8 cellular contexts compared by ENCODE assay signal in the genomic region with DNA sequence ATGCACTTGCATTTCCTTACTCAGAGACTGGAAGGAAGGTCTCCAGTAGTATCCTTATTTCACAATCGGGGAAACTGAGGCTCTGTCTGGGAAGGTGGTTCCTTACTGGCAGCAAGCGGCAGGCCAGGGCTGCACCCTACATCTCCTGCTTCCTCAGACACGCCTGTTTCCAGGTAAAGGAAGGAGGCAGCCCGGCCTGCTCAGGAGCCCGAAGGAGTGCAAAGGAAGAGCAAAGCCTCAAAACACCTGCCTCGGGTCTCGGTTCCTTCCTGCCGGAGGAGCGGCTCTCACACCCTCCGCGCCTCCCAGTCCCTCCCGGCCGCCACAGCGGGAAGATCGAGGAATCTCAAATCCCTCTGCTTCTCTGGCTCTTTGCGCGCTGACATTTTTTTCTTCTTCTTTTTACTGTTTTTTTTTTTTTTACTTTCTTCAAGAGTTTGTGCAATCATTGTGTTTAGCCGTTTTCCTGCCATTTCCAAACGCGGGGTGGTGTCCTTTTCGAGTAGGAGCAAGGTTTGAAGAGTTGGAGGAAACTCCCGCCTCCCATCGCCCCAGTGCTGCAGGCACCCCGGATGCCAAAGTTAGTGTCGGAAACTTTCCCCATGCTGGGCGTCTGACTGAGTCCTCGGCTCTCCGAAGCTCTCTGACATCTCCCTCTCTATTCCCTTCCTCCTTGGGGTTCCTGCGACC. TPM values are rescaled to one million over a fixed set of nuclear protein-coding genes. Genes with fewer than 3 reads are reported as not detected.
A peak's percentile ranks its signal among the peaks of the same experiment; 100 is the strongest.
DNase-seq lines count a peak whose midpoint lies in the region; ATAC-seq and TF ChIP-seq lines count a peak whose summit lies in the region.

No MANE protein-coding gene starts in this region.

- peak overlapping the region; percentile 72 to 93 (median 82) for H3K4me3 Mint-ChIP-seq in CD4-positive, alpha-beta memory T cell

- peaks cover 49 to 51% of the 10 kb centered on the region in 2 donors for H3K27me3 Mint-ChIP-seq in CD4-positive, alpha-beta memory T cell

- H3K79me2 ChIP-seq in osteoblast (ENCODE audit: insufficient read depth, low read length), result no peaks in the 10 kb centered on the region

- no peak overlapping the region for H3K27ac ChIP-seq in CD4-positive, alpha-beta memory T cell (ENCODE audit: low read depth, low read length)
- H3K27ac ChIP-seq in osteoblast (ENCODE audit: low read depth, low read length), result no peak overlapping the region

- CTCF ChIA-PET in CD4-positive, alpha-beta memory T cell (lab: Charles Lee; ENCODE audit: partially characterized antibody), result interaction anchor here (1.3 kb wide), 1 partner anchor 179 kb away, joined by 4 read pairs; no protein-coding TSS in a partner anchor

- intact Hi-C loops in CD4-positive, alpha-beta memory T cell (cut with micrococcal nuclease), result no loop called here

- peak; percentile 10 for ATAC-seq in HG02610 (IDR thresholded peaks at IDR 0.05; ENCODE audit: unreplicated experiment)
- no peak for ATAC-seq in GM18520 (IDR thresholded peaks at IDR 0.05; ENCODE audit: unreplicated experiment)

- peaks cover 2 to 11% (median 6%) of the 10 kb centered on the region in 8 donors for H3K9me3 Mint-ChIP-seq in CD4-positive, alpha-beta memory T cell

- peaks cover 12% of the 10 kb centered on the region for H3K27me3 ChIP-seq in CD4-positive, alpha-beta memory T cell (ENCODE audit: insufficient read depth, low read length)
- peaks cover 32% of the 10 kb centered on the region for H3K27me3 ChIP-seq in osteoblast (ENCODE audit: insufficient read depth, low read length)

- POLR2A ChIA-PET in CD4-positive, alpha-beta memory T cell (lab: Charles Lee; ENCODE audit: partially characterized antibody), result no interaction called here

- H3K9me3 ChIP-seq in CD4-positive, alpha-beta memory T cell (ENCODE audit: control insufficient read depth in 1 of 2, low read length in 2 of 2), result no peaks in the 10 kb centered on the region
- peaks cover 6% of the 10 kb centered on the region for H3K9me3 ChIP-seq in osteoblast (ENCODE audit: low read depth, low read length)

- peaks cover 21% of the 10 kb centered on the region for H3K4me1 ChIP-seq in CD4-positive, alpha-beta memory T cell (ENCODE audit: insufficient read depth, low read length)
- H3K4me1 ChIP-seq in osteoblast (ENCODE audit: insufficient read depth, low read length), result peaks cover 16% of the 10 kb centered on the region

- no peak for TF ChIP-seq CTCF in WI38 (IDR thresholded peaks at IDR 0.05; ENCODE audit: low read depth, low read length)
- no peak for TF ChIP-seq CTCF in fibroblast of villous mesenchyme (IDR thresholded peaks at IDR 0.05; ENCODE audit: insufficient read depth, low read depth, low read length)
- TF ChIP-seq CTCF in osteoblast (IDR thresholded peaks at IDR 0.05; ENCODE audit: extremely low read depth, low read depth, low read length), result no peak

- no peak overlapping the region for H3K27ac Mint-ChIP-seq in CD4-positive, alpha-beta memory T cell

- H3K36me3 Mint-ChIP-seq in CD4-positive, alpha-beta memory T cell, result peaks cover 0 to 12% of the 10 kb centered on the region in 2 donors

- peak overlapping the region; percentile 20 for H2AFZ ChIP-seq in osteoblast (ENCODE audit: low read length)

- no peak for DNase-seq in CD4-positive, alpha-beta memory T cell
- peak; percentile 41 for DNase-seq in fibroblast of villous mesenchyme (ENCODE audit: low read depth)
- no peak for DNase-seq in osteoblast (ENCODE audit: insufficient read length, low spot score, missing footprints)
- no peak for DNase-seq in glomerular visceral epithelial cell (ENCODE audit: extremely low spot score)
- DNase-seq in NCI-H2107 treated with DMSO at 0.1 percent for 48 hours (lab: John Stamatoyannopoulos, UW; ENCODE audit: unreplicated experiment), result no peak

- H3K4me3 ChIP-seq in CD4-positive, alpha-beta memory T cell (ENCODE audit: low read length in 2 of 2), result peak overlapping the region in 1 of 2 donors; percentile 28
- H3K4me3 ChIP-seq in WI38 (ENCODE audit: low read depth, low read length) (peak overlapping the region; percentile 52), fibroblast of villous mesenchyme (ENCODE audit: low read depth, low read length) (no peak overlapping the region), osteoblast (ENCODE audit: insufficient read depth, low read length) (peak overlapping the region; percentile 61)

- H3K4me2 ChIP-seq in osteoblast (ENCODE audit: insufficient read depth, low read length), result peak overlapping the region; percentile 72

- no peaks in the 10 kb centered on the region for H3K36me3 ChIP-seq in CD4-positive, alpha-beta memory T cell (ENCODE audit: insufficient read depth, low read length)
- H3K36me3 ChIP-seq in osteoblast (ENCODE audit: insufficient read depth, low read length), result no peaks in the 10 kb centered on the region

- no peaks in the 10 kb centered on the region for H4K20me1 ChIP-seq in osteoblast (ENCODE audit: insufficient read depth, low read length)

- H3K4me1 Mint-ChIP-seq in CD4-positive, alpha-beta memory T cell, result peaks cover 11 to 26% (median 18%) of the 10 kb centered on the region in 4 donors

RNA-seq across cellular contexts. Expression of gene GGTA1, which starts 1.0 kb away (rescaled TPM):
- not detected for total RNA-seq in CD4-positive, alpha-beta memory T cell
- not detected for polyA plus RNA-seq in CD4-positive, alpha-beta memory T cell
- total RNA-seq in fibroblast of villous mesenchyme, result not detected in 2 replicates
- total RNA-seq in osteoblast, result not detected in 2 replicates
